In genomic region chr14:55645148-55645547, GRCh38 we compare ENCODE assay signal across 21 cellular contexts.
"Had no signal": no experiment of that assay in that cellular context is flagged by ENCODE, and none has a peak within 500 bp of the region (broad histone marks: within the 10 kb centered on the region; RNA-seq: fewer than 3 reads in every experiment).

No MANE protein-coding gene starts in this region.

- H3K4me3 ChIP-seq: colonic mucosa, esophagus muscularis mucosa, left ventricle myocardium inferior, right atrium auricular region, suprapubic skin had no signal

- H3K4me1 ChIP-seq: colonic mucosa, esophagus muscularis mucosa, right atrium auricular region, suprapubic skin had no signal

- H3K36me3 ChIP-seq: colonic mucosa had no signal

- H3K27ac ChIP-seq: colonic mucosa, esophagus muscularis mucosa, left ventricle myocardium inferior, right atrium auricular region, suprapubic skin had no signal

- FAIRE-seq: small intestine, TTC549 had no signal

- H3K27me3 ChIP-seq: colonic mucosa, esophagus muscularis mucosa, right atrium auricular region, suprapubic skin had no signal

- DNase-seq: activated CD4-positive, alpha-beta T cell treated with anti-CD3 and anti-CD28 coated beads for 4 hours; activated CD8-positive, alpha-beta T cell treated with anti-CD3 and anti-CD28 coated beads for 36 hours; activated gamma-delta T cell treated with Interleukin-2 at 50 U/mL for 16 hours; activated naive CD8-positive, alpha-beta T cell treated with anti-CD3 and anti-CD28 coated beads, Interleukin-2, amount 10 ng/mL, durations not matched to agents 7 days and 5 days; activated T-cell treated with anti-CD3 and anti-CD28 coated beads, Interleukin-2, amount 50 U/mL, for 48 hours; central memory CD4-positive, alpha-beta T cell; colonic mucosa; glutamatergic neuron; hypothalamus; left ventricle myocardium inferior; mesenchymal stem cell; occipital lobe; small intestine; stimulated activated CD4-positive, alpha-beta T cell treated with anti-CD3 and anti-CD28 coated beads, Interleukin-4, amount 100 ng/mL, for 4 hours; stimulated activated CD8-positive, alpha-beta memory T cell treated with anti-CD3 and anti-CD28 coated beads, Interleukin-4, amount 100 ng/mL, for 48 hours had no signal

- ATAC-seq: activated CD8-positive, alpha-beta T cell treated with anti-CD3 and anti-CD28 coated beads for 36 hours; natural killer cell treated with Interleukin-12 subunit alpha and Interleukin-12 subunit beta and Interleukin-15 and Interleukin-18, amount 100 ng/mL, for 72 hours; WTC11 had no signal

- H3K9me3 ChIP-seq: colonic mucosa, esophagus muscularis mucosa, left ventricle myocardium inferior, right atrium auricular region, suprapubic skin had no signal
